25 cellular contexts compared by ENCODE assay signal in the genomic region with DNA sequence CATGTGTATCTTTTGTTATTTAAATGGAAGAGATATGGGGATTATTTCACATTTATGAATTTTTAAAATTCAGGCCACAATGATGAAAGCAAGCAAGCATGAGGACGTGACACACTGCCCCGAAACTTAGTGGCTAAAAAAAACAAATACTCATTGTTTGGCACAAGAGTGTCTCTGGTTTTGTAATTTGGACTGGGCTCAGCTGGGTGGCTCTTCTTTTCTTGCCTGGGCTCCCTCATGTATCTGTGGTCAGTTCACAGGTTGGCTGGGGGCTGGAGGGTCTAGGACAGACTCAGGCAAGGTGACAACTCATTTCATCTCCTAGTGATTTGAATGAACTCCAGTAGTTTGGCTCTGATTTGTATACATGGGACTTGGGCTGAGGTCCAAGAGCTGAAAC.
"Had no signal": no experiment of that assay in that cellular context is flagged by ENCODE, and none has a peak within 500 bp of the region (broad histone marks: within the 10 kb centered on the region; RNA-seq: fewer than 3 reads in every experiment).

No MANE protein-coding gene starts in this region.

- FAIRE-seq: endometrium, islet of Langerhans, keratinocyte had no signal

- H3K4me3 ChIP-seq: esophagus squamous epithelium, gastrocnemius medialis, heart right ventricle, left lung, lower lobe of right lung, mucosa of descending colon had no signal

- H3K27me3 ChIP-seq: esophagus squamous epithelium, gastrocnemius medialis, left lung had no signal

- H3K4me1 ChIP-seq: esophagus squamous epithelium, gastrocnemius medialis, heart right ventricle, left lung, lower lobe of right lung had no signal

- H3K27ac ChIP-seq: epithelial cell of prostate, gastrocnemius medialis, heart right ventricle, left lung, lower lobe of right lung had no signal

- H3K36me3 ChIP-seq: esophagus squamous epithelium, gastrocnemius medialis, heart right ventricle, left lung, lower lobe of right lung had no signal

- ATAC-seq: effector memory CD8-positive, alpha-beta T cell; gastrocnemius medialis; heart right ventricle; left cardiac atrium; left lung; left ventricle myocardium superior; lower lobe of right lung; mucosa of descending colon; naive thymus-derived CD8-positive, alpha-beta T cell had no signal

- DNase-seq: cortex of kidney; effector CD8-positive, alpha-beta T cell; effector memory CD8-positive, alpha-beta T cell; endodermal cell; erythroblast; esophagus squamous epithelium; foreskin fibroblast; foreskin melanocyte; gastrocnemius medialis; glutamatergic neuron; head of caudate nucleus; heart right ventricle; hippocampal formation; left cardiac atrium; left lung; left ventricle myocardium superior; lower lobe of right lung; mesenchymal stem cell; mucosa of descending colon; naive B cell; naive thymus-derived CD8-positive, alpha-beta T cell had no signal

- H3K9me3 ChIP-seq: esophagus squamous epithelium, gastrocnemius medialis, left lung, lower lobe of right lung, mucosa of descending colon had no signal
